10 cellular contexts compared by ENCODE assay signal in genomic region chr3:49119036-49119435, GRCh38. TPM values are rescaled to one million over a fixed set of nuclear protein-coding genes. Genes with fewer than 3 reads are reported as not detected.
DNase-seq lines count a peak whose midpoint lies in the region; ATAC-seq and TF ChIP-seq lines count a peak whose summit lies in the region.
"Had no signal": no experiment of that assay in that cellular context is flagged by ENCODE, and none has a peak within 500 bp of the region (broad histone marks: within the 10 kb centered on the region; RNA-seq: fewer than 3 reads in every experiment).

No MANE protein-coding gene starts in this region.

- H3K4me1 Mint-ChIP-seq in activated naive CD4-positive, alpha-beta T cell treated with anti-CD3 and anti-CD28 coated beads, Interleukin-2, amount 50 U/mL, for 24 hours: peaks cover 23% of the 10 kb centered on the region

- TF ChIP-seq EP300 in suprapubic skin (IDR thresholded peaks at IDR 0.05): no peak

- no peaks in the 10 kb centered on the region for H3K27me3 ChIP-seq in hepatocyte
- no peaks in the 10 kb centered on the region for H3K27me3 ChIP-seq in suprapubic skin
- H3K27me3 ChIP-seq: brain microvascular endothelial cell had no signal

- no peaks in the 10 kb centered on the region for H4K20me1 ChIP-seq in hepatocyte (ENCODE audit: insufficient read depth, poor library complexity, severe bottlenecking)

- no peak overlapping the region for H3K4me3 ChIP-seq in hepatocyte
- no peak overlapping the region for H3K4me3 ChIP-seq in suprapubic skin

- H3K27ac Mint-ChIP-seq in activated naive CD4-positive, alpha-beta T cell treated with anti-CD3 and anti-CD28 coated beads, Interleukin-2, amount 50 U/mL, for 24 hours: peak overlapping the region; percentile 51
- H3K27ac Mint-ChIP-seq in activated naive CD4-positive, alpha-beta T cell treated with anti-CD3 and anti-CD28 coated beads, Interleukin-2, amount 50 U/mL, for 72 hours: peak overlapping the region; percentile 55 to 90

- no peak overlapping the region for H2AFZ ChIP-seq in hepatocyte

- H3K9me3 Mint-ChIP-seq in activated naive CD4-positive, alpha-beta T cell treated with anti-CD3 and anti-CD28 coated beads, Interleukin-2, amount 50 U/mL, for 24 hours: no peaks in the 10 kb centered on the region
- H3K9me3 Mint-ChIP-seq in activated naive CD4-positive, alpha-beta T cell treated with anti-CD3 and anti-CD28 coated beads, Interleukin-2, amount 50 U/mL, for 72 hours: no peaks in the 10 kb centered on the region

- H3K79me2 ChIP-seq in hepatocyte: peaks cover 20% of the 10 kb centered on the region

- H3K9me2 ChIP-seq in hepatocyte (replicated peaks; ENCODE audit: insufficient read depth): no peaks in the 10 kb centered on the region

- DNase-seq in activated naive CD4-positive, alpha-beta T cell treated with anti-CD3 and anti-CD28 coated beads, Interleukin-2, amount 50 U/mL, for 16 hours: no peak
- DNase-seq in activated naive CD4-positive, alpha-beta T cell treated with anti-CD3 and anti-CD28 coated beads, Interleukin-2, amount 50 U/mL, for 72 hours (ENCODE audit: low spot score in 2 of 2): no peak
- no peak for DNase-seq in hepatocyte (ENCODE audit: low spot score)
- no peak for DNase-seq in suprapubic skin (ENCODE audit: low spot score in 2 of 2)
- no peak for DNase-seq in NCI-H2081 treated with DMSO at 0.1 percent for 48 hours (lab: John Stamatoyannopoulos, UW)
- DNase-seq in HPDE6-E6E7 (ENCODE audit: extremely low spot score): no peak
- no peak for DNase-seq in NCI-H1436 (lab: John Stamatoyannopoulos, UW)
- DNase-seq: brain microvascular endothelial cell; stimulated activated CD4-positive, alpha-beta T cell treated with anti-CD3 and anti-CD28 coated beads, Interleukin-4, amount 100 ng/mL, for 1 hour had no signal

- no peak for ATAC-seq in activated naive CD4-positive, alpha-beta T cell treated with anti-CD3 and anti-CD28 coated beads, Interleukin-2, amount 50 U/mL, for 72 hours

- H3K36me3 Mint-ChIP-seq in activated naive CD4-positive, alpha-beta T cell treated with anti-CD3 and anti-CD28 coated beads, Interleukin-2, amount 50 U/mL, for 24 hours: peaks cover 2% of the 10 kb centered on the region
- peaks cover 6% of the 10 kb centered on the region in 2 donors for H3K36me3 Mint-ChIP-seq in activated naive CD4-positive, alpha-beta T cell treated with anti-CD3 and anti-CD28 coated beads, Interleukin-2, amount 50 U/mL, for 72 hours

- H3K4me2 ChIP-seq in hepatocyte: peak overlapping the region; percentile 91

- no peak for TF ChIP-seq POLR2A in suprapubic skin (IDR thresholded peaks at IDR 0.05)

- no peaks in the 10 kb centered on the region for H3K27me3 Mint-ChIP-seq in activated naive CD4-positive, alpha-beta T cell treated with anti-CD3 and anti-CD28 coated beads, Interleukin-2, amount 50 U/mL, for 24 hours

- H3K4me1 ChIP-seq in hepatocyte (ENCODE audit: insufficient read depth) (peaks cover 9% of the 10 kb centered on the region), suprapubic skin (peaks cover 26% of the 10 kb centered on the region)

- whole genome bisulfite sequencing in hepatocyte (ENCODE audit: low lambda C conversion rate, missing lambda C conversion rate): 97% methylated on average over 10 of the region's 10 CpGs
- WGBS in suprapubic skin: 77% methylated on average over 10 of the region's 10 CpGs

- H3K27ac ChIP-seq in hepatocyte (no peak overlapping the region), suprapubic skin (peak overlapping the region; percentile 89)

- no peak for TF ChIP-seq CTCF in hepatocyte (IDR thresholded peaks at IDR 0.05; ENCODE audit: poor library complexity)
- no peak for TF ChIP-seq CTCF in suprapubic skin (IDR thresholded peaks at IDR 0.05)

- H3K4me3 Mint-ChIP-seq in activated naive CD4-positive, alpha-beta T cell treated with anti-CD3 and anti-CD28 coated beads, Interleukin-2, amount 50 U/mL, for 24 hours: peak overlapping the region; percentile 92

- H3K9me3 ChIP-seq in hepatocyte (ENCODE audit: low read depth) (no peaks in the 10 kb centered on the region), suprapubic skin (no peaks in the 10 kb centered on the region)

- no peaks in the 10 kb centered on the region for H3K36me3 ChIP-seq in hepatocyte (replicated peaks; ENCODE audit: insufficient read depth, low read depth)
- peaks cover 75% of the 10 kb centered on the region for H3K36me3 ChIP-seq in suprapubic skin

RNA-seq across cellular contexts. Expression of gene USP19, which starts 1.6 kb away (rescaled TPM):
- 10 to 100 TPM; 40.8 to 46.7 TPM for total RNA-seq in activated naive CD4-positive, alpha-beta T cell treated with anti-CD3 and anti-CD28 coated beads, Interleukin-2, amount 50 U/mL, for 72 hours
- total RNA-seq in hepatocyte: 44.2 and 44.6 TPM in 2 replicates
- 31.4 and 32.7 TPM in 2 replicates for polyA plus RNA-seq in hepatocyte
- total RNA-seq in suprapubic skin: 10 to 100 TPM; 46.1 to 82.1 (median 76.0) TPM

RNA-seq across cellular contexts. Expression of gene LAMB2, which starts 13.8 kb away (rescaled TPM):
- 1 to 10 TPM in 1 of 2 donors, not detected in 1; 1.4 TPM for total RNA-seq in activated naive CD4-positive, alpha-beta T cell treated with anti-CD3 and anti-CD28 coated beads, Interleukin-2, amount 50 U/mL, for 72 hours
- total RNA-seq in hepatocyte (343 and 396 TPM in 2 replicates), suprapubic skin (100 to 1,000 TPM; 333 to 563 (median 501) TPM)
- polyA plus RNA-seq in hepatocyte: 437 and 474 TPM in 2 replicates

RNA-seq across cellular contexts. Expression of gene QARS1, which starts 14.5 kb away (rescaled TPM):
- 100 to 1,000 TPM; 268 to 378 TPM for total RNA-seq in activated naive CD4-positive, alpha-beta T cell treated with anti-CD3 and anti-CD28 coated beads, Interleukin-2, amount 50 U/mL, for 72 hours
- total RNA-seq in hepatocyte: 206 and 232 TPM in 2 replicates
- 104 and 112 TPM in 2 replicates for polyA plus RNA-seq in hepatocyte
- total RNA-seq in suprapubic skin: 100 to 1,000 TPM; 297 to 451 (median 380) TPM

RNA-seq across cellular contexts. Expression of gene QRICH1, which starts 25.2 kb away (rescaled TPM):
- 100 to 1,000 TPM; 126 to 150 TPM for total RNA-seq in activated naive CD4-positive, alpha-beta T cell treated with anti-CD3 and anti-CD28 coated beads, Interleukin-2, amount 50 U/mL, for 72 hours
- total RNA-seq in hepatocyte (57.7 and 79.9 TPM in 2 replicates), suprapubic skin (100 to 1,000 TPM in 2 of 4 donors, 10 to 100 TPM in 2; 85.8 to 187 (median 115) TPM)
- 38.2 and 42.6 TPM in 2 replicates for polyA plus RNA-seq in hepatocyte

RNA-seq across cellular contexts. Expression of gene CCDC71, which starts 47.1 kb away (rescaled TPM):
- total RNA-seq in activated naive CD4-positive, alpha-beta T cell treated with anti-CD3 and anti-CD28 coated beads, Interleukin-2, amount 50 U/mL, for 72 hours: 10 to 100 TPM; 10.2 to 20.3 TPM
- total RNA-seq in hepatocyte (36.5 and 40.9 TPM in 2 replicates), suprapubic skin (10 to 100 TPM; 29.0 to 48.2 (median 35.3) TPM)
- polyA plus RNA-seq in hepatocyte: 0.09 and 0.60 TPM in 2 replicates

Comparison
In these comparisons a context has a peak if more than half of its experiments do, and no peak if none do; other contexts are left out.
1. RNA of gene LAMB2, which starts 13.8 kb away (total RNA-seq): 333 to 563 TPM in suprapubic skin and 343 to 396 TPM in hepatocyte; 1.4 TPM in activated naive CD4-positive, alpha-beta T cell treated with anti-CD3 and anti-CD28 coated beads, Interleukin-2, amount 50 U/mL, for 72 hours; every median in the first group is over 100 times any median in the second.